Comparison of ENCODE assay signal across 24 cellular contexts in genomic region chr15:39746714-39747276, GRCh38. TPM values are rescaled to one million over a fixed set of nuclear protein-coding genes. Genes with fewer than 3 reads are reported as not detected.
"Had no signal": no experiment of that assay in that cellular context is flagged by ENCODE, and none has a peak within 500 bp of the region (broad histone marks: within the 10 kb centered on the region; RNA-seq: fewer than 3 reads in every experiment).

No MANE protein-coding gene starts in this region.

- ATAC-seq: Panc1, Right ventricle myocardium inferior, T-helper 17 cell had no signal

- H3K4me1 Mint-ChIP-seq: activated CD4-positive, alpha-beta T cell treated with anti-CD3 and anti-CD28 coated beads, Interleukin-2, amount 10 ng/mL, durations not matched to agents 7 days and 5 days; activated naive CD4-positive, alpha-beta T cell treated with anti-CD3 and anti-CD28 coated beads, Interleukin-2, amount 50 U/mL, for 24 hours; brain; central memory CD8-positive, alpha-beta T cell had no signal

- H3K4me1 ChIP-seq: ascending aorta, SJSA1 had no signal

- H3K36me3 Mint-ChIP-seq: activated CD4-positive, alpha-beta memory T cell treated with anti-CD3 and anti-CD28 coated beads for 36 hours had no signal

- H3K36me3 ChIP-seq: ascending aorta, SJSA1 had no signal

- H3K27ac Mint-ChIP-seq: activated CD4-positive, alpha-beta memory T cell treated with anti-CD3 and anti-CD28 coated beads for 36 hours; activated CD4-positive, alpha-beta T cell treated with anti-CD3 and anti-CD28 coated beads, Interleukin-2, amount 10 ng/mL, durations not matched to agents 7 days and 5 days; activated naive CD4-positive, alpha-beta T cell treated with anti-CD3 and anti-CD28 coated beads, Interleukin-2, amount 50 U/mL, for 24 hours; T-helper 17 cell had no signal

- H3K4me3 Mint-ChIP-seq: activated CD4-positive, alpha-beta memory T cell treated with anti-CD3 and anti-CD28 coated beads for 36 hours; activated CD4-positive, alpha-beta T cell treated with anti-CD3 and anti-CD28 coated beads, Interleukin-2, amount 10 ng/mL, durations not matched to agents 7 days and 5 days; activated naive CD4-positive, alpha-beta T cell treated with anti-CD3 and anti-CD28 coated beads, Interleukin-2, amount 50 U/mL, for 24 hours; brain; central memory CD8-positive, alpha-beta T cell; T-helper 17 cell had no signal

- H3K4me3 ChIP-seq: ascending aorta, SJSA1 had no signal

- H3K27me3 ChIP-seq: ascending aorta, SJSA1 had no signal

- DNase-seq: activated CD4-positive, alpha-beta memory T cell treated with anti-CD3 and anti-CD28 coated beads for 36 hours; activated CD4-positive, alpha-beta T cell treated with anti-CD3 and anti-CD28 coated beads, Interleukin-2, amount 10 ng/mL, durations not matched to agents 7 days and 5 days; activated CD4-positive, CD25-positive, alpha-beta regulatory T cell; activated CD8-positive, alpha-beta memory T cell treated with anti-CD3 and anti-CD28 coated beads, Interleukin-2, amount 50 U/mL, for 4 hours; activated effector memory CD4-positive, alpha-beta T cell treated with Interleukin-2 at 50 U/mL for 16 hours; activated naive CD4-positive, alpha-beta T cell; Karpas-422; NCI-H1105 treated with DMSO at 0.1 percent for 48 hours; NCI-H1436 treated with DMSO at 0.1 percent for 48 hours; NCI-H187; NCI-H2081; NCI-H510A treated with DMSO at 0.1 percent for 48 hours; NCI-H69; NK-92 treated with Interleukin-12 subunit alpha and Interleukin-12 subunit beta, amount 100 ng/mL, for 24 hours; RPMI8226; T-helper 17 cell; T-helper 9 cell had no signal

- H3K27ac ChIP-seq: ascending aorta, SJSA1 had no signal

- H3K9me3 Mint-ChIP-seq: activated CD4-positive, alpha-beta memory T cell treated with anti-CD3 and anti-CD28 coated beads for 36 hours; activated CD4-positive, alpha-beta T cell treated with anti-CD3 and anti-CD28 coated beads, Interleukin-2, amount 10 ng/mL, durations not matched to agents 7 days and 5 days; activated naive CD4-positive, alpha-beta T cell treated with anti-CD3 and anti-CD28 coated beads, Interleukin-2, amount 50 U/mL, for 24 hours; central memory CD8-positive, alpha-beta T cell had no signal

- H3K9me3 ChIP-seq: ascending aorta, SJSA1 had no signal

RNA-seq across cellular contexts. Expression of gene FSIP1, which starts 35.8 kb away (rescaled TPM):
- total RNA-seq: ascending aorta had no signal
